In genomic region chr5:67033893-67034605, GRCh38 we compare ENCODE assay signal across 1 cellular context.
TF ChIP-seq lines count a peak whose summit lies in the region.

No MANE protein-coding gene starts in this region.

TF ChIP-seq in K562, 482 proteins besides CTCF, POLR2A, EP300 and RAD21 (continued from another document and continues in another):
- TF ChIP-seq ARID4B (CRISPR knock-in tag; IDR thresholded peaks at IDR 0.05) (no peak), ZNF316 (IDR thresholded peaks at IDR 0.05) (peak; percentile 10; the same call in 1 of the 2 replicates), BMI1 (IDR thresholded peaks at IDR 0.05; ENCODE audit: low read length) (no peak), ZNF140 (CRISPR knock-in tag; IDR thresholded peaks at IDR 0.05) (no peak), TAL1 (IDR thresholded peaks at IDR 0.05) (0 out of 2 replicates have a peak, but pooled peaks have one; percentile 28), BRD4 (IDR thresholded peaks at IDR 0.05) (no peak), HNRNPUL1 (IDR thresholded peaks at IDR 0.05; ENCODE audit: low read length) (no peak), HNRNPL (IDR thresholded peaks at IDR 0.05; ENCODE audit: low read depth, low read length) (no peak), ZNF512 (tag; IDR thresholded peaks at IDR 0.05) (no peak), ZBTB8A (IDR thresholded peaks at IDR 0.05; ENCODE audit: partially characterized antibody) (no peak), MEIS2 (IDR thresholded peaks at IDR 0.05; ENCODE audit: partially characterized antibody) (peak; percentile 34), NFE2L1 (tag; IDR thresholded peaks at IDR 0.05; ENCODE audit: borderline replicate concordance, low read depth) (no peak), AFF1 (IDR thresholded peaks at IDR 0.05; ENCODE audit: low read depth in 1 of 2, partially characterized antibody in 2 of 2) (no peak), ZC3H11A (IDR thresholded peaks at IDR 0.05; ENCODE audit: low read depth, low read length) (no peak), TEAD4 (IDR thresholded peaks at IDR 0.05; ENCODE audit: low read length) (0 out of 2 replicates have a peak, but pooled peaks have one; percentile 31), TEAD4 (CRISPR knock-in tag; IDR thresholded peaks at IDR 0.05; ENCODE audit: borderline replicate concordance) (no peak), PTTG1 (tag; IDR thresholded peaks at IDR 0.05; ENCODE audit: low read depth) (no peak), GABPA (tag; conservative IDR thresholded peaks at IDR 0.05; ENCODE audit: low read depth) (no peak), MYNN (IDR thresholded peaks at IDR 0.05) (no peak), MYNN (CRISPR knock-in tag; IDR thresholded peaks at IDR 0.05) (no peak), CCAR2 (IDR thresholded peaks at IDR 0.05; ENCODE audit: low read depth, low read length) (no peak), GTF2E2 (tag; IDR thresholded peaks at IDR 0.05) (no peak), HMBOX1 (IDR thresholded peaks at IDR 0.05) (peak; percentile 68; the same call in 1 of the 2 replicates), L3MBTL2 (IDR thresholded peaks at IDR 0.05) (no peak), ID3 (CRISPR knock-in tag; IDR thresholded peaks at IDR 0.05) (no peak), ID3 (tag; IDR thresholded peaks at IDR 0.05) (no peak), ZNF655 (CRISPR knock-in tag; IDR thresholded peaks at IDR 0.05) (no peak), SAFB2 (IDR thresholded peaks at IDR 0.05; ENCODE audit: borderline replicate concordance, low read depth, low read length, severe bottlenecking) (no peak), ZNF282 (CRISPR knock-in tag; IDR thresholded peaks at IDR 0.05) (no peak), HNRNPH1 (optimal IDR thresholded peaks at IDR 0.05; ENCODE audit: low read depth, low read length) (no peak), NELFE (IDR thresholded peaks at IDR 0.05; ENCODE audit: insufficient read depth, insufficient read length) (no peak), CUX1 (CRISPR knock-in tag; IDR thresholded peaks at IDR 0.05) (no peak), PBX2 (CRISPR knock-in tag; IDR thresholded peaks at IDR 0.05; ENCODE audit: low read depth) (no peak), PBX2 (tag; conservative IDR thresholded peaks at IDR 0.05; ENCODE audit: low read depth) (peak; percentile 34; the same call in 1 of the 2 replicates), ZNF354B (CRISPR knock-in tag; IDR thresholded peaks at IDR 0.05) (no peak), ZNF740 (CRISPR knock-in tag; IDR thresholded peaks at IDR 0.05) (no peak), ZNF740 (tag; IDR thresholded peaks at IDR 0.05) (no peak), MTA3 (IDR thresholded peaks at IDR 0.05; ENCODE audit: borderline replicate concordance) (no peak)
